ENCODE assay signal across 5 cellular contexts in genomic region chr1:154314226-154314625, GRCh38. TPM values are rescaled to one million over a fixed set of nuclear protein-coding genes. Genes with fewer than 3 reads are reported as not detected.
"Had no signal": no experiment of that assay in that cellular context is flagged by ENCODE, and none has a peak within 500 bp of the region (broad histone marks: within the 10 kb centered on the region; RNA-seq: fewer than 3 reads in every experiment).

No MANE protein-coding gene starts in this region.

RNA-seq across cellular contexts. Expression of gene AQP10, which starts 6.7 kb away (rescaled TPM):
- total RNA-seq: HepG2, HT-29, HT1080, IMR-90 had no signal
- polyA plus RNA-seq: IgD-negative memory B cell, IMR-90 had no signal
